Comparison of ENCODE assay signal across 24 cellular contexts in genomic region chr3:46857485-46858341, GRCh38. TPM values are rescaled to one million over a fixed set of nuclear protein-coding genes. Genes with fewer than 3 reads are reported as not detected.
DNase-seq lines count a peak whose midpoint lies in the region; ATAC-seq, FAIRE-seq and TF ChIP-seq lines count a peak whose summit lies in the region.
"Had no signal": no experiment of that assay in that cellular context is flagged by ENCODE, and none has a peak within 500 bp of the region (broad histone marks: within the 10 kb centered on the region; RNA-seq: fewer than 3 reads in every experiment).

No MANE protein-coding gene starts in this region.

- H3K36me3 Mint-ChIP-seq in activated CD8-positive, alpha-beta T cell treated with anti-CD3 and anti-CD28 coated beads for 36 hours (ENCODE audit: low read depth) = no peaks in the 10 kb centered on the region
- H3K36me3 Mint-ChIP-seq in activated CD8-positive, alpha-beta T cell treated with anti-CD3 and anti-CD28 coated beads, Interleukin-2, amount 10 ng/mL, durations not matched to agents 7 days and 5 days (ENCODE audit: low read depth) = no peaks in the 10 kb centered on the region

- H3K4me1 Mint-ChIP-seq in activated CD8-positive, alpha-beta T cell treated with anti-CD3 and anti-CD28 coated beads for 36 hours (ENCODE audit: low read depth) = no peaks in the 10 kb centered on the region
- no peaks in the 10 kb centered on the region for H3K4me1 Mint-ChIP-seq in activated CD8-positive, alpha-beta T cell treated with anti-CD3 and anti-CD28 coated beads, Interleukin-2, amount 10 ng/mL, durations not matched to agents 7 days and 5 days (ENCODE audit: low read depth)

- no peak overlapping the region for H3K4me3 Mint-ChIP-seq in activated CD8-positive, alpha-beta T cell treated with anti-CD3 and anti-CD28 coated beads for 36 hours
- H3K4me3 Mint-ChIP-seq in activated CD8-positive, alpha-beta T cell treated with anti-CD3 and anti-CD28 coated beads, Interleukin-2, amount 10 ng/mL, durations not matched to agents 7 days and 5 days = no peak overlapping the region

- POLR2A ChIA-PET in activated CD8-positive, alpha-beta T cell treated with anti-CD3 and anti-CD28 coated beads for 36 hours (lab: Charles Lee) = no interaction called here
- POLR2A ChIA-PET in activated CD8-positive, alpha-beta T cell treated with anti-CD3 and anti-CD28 coated beads, Interleukin-2, amount 10 ng/mL, durations not matched to agents 7 days and 5 days (lab: Charles Lee) = no interaction called here

- H3K4me3 ChIP-seq in kidney (ENCODE audit: low read length in 2 of 2) (no peak overlapping the region), gastrocnemius medialis (no peak overlapping the region)
- H3K4me3 ChIP-seq: breast epithelium, hepatocyte, sigmoid colon had no signal

- DNase-seq in activated CD8-positive, alpha-beta T cell treated with anti-CD3 and anti-CD28 coated beads for 36 hours = peak; percentile 1
- no peak for DNase-seq in activated CD8-positive, alpha-beta T cell treated with anti-CD3 and anti-CD28 coated beads, Interleukin-2, amount 10 ng/mL, durations not matched to agents 7 days and 5 days
- DNase-seq in NCI-H69 (lab: John Stamatoyannopoulos, UW) (peak; percentile 16), kidney (peak; percentile 51), gastrocnemius medialis (peak in 1 of 2 donors; percentile 8), SKM-1 (lab: John Stamatoyannopoulos, UW; ENCODE audit: unreplicated experiment) (no peak)
- DNase-seq: ACHN, C1 segment of cervical spinal cord, dermis blood vessel endothelial cell, mammary epithelial cell, NCI-H1694 treated with DMSO at 0.1 percent for 48 hours, NCI-H226, T1000 had no signal

- no peak for FAIRE-seq in kidney (lab: Jason Lieb, UNC)
- FAIRE-seq: D721Med, endothelial cell of umbilical vein, GM18507 had no signal

- no peaks in the 10 kb centered on the region for H3K27me3 Mint-ChIP-seq in activated CD8-positive, alpha-beta T cell treated with anti-CD3 and anti-CD28 coated beads for 36 hours
- no peaks in the 10 kb centered on the region for H3K27me3 Mint-ChIP-seq in activated CD8-positive, alpha-beta T cell treated with anti-CD3 and anti-CD28 coated beads, Interleukin-2, amount 10 ng/mL, durations not matched to agents 7 days and 5 days (ENCODE audit: low read depth)

- ATAC-seq in activated CD8-positive, alpha-beta T cell treated with anti-CD3 and anti-CD28 coated beads for 36 hours = no peak
- ATAC-seq in activated CD8-positive, alpha-beta T cell treated with anti-CD3 and anti-CD28 coated beads, Interleukin-2, amount 10 ng/mL, durations not matched to agents 7 days and 5 days = no peak
- ATAC-seq in gastrocnemius medialis (no peak), GM18502 (IDR thresholded peaks at IDR 0.05; ENCODE audit: poor library complexity, unreplicated experiment) (no peak), GM21529 (IDR thresholded peaks at IDR 0.05; ENCODE audit: unreplicated experiment) (no peak)
- ATAC-seq: activated CD4-positive, CD25-positive, alpha-beta regulatory T cell treated with anti-CD3 and anti-CD28 coated beads, Interleukin-2, amount 50 U/mL, for 24 hours; HCT116 had no signal

- no peaks in the 10 kb centered on the region for H3K27me3 ChIP-seq in gastrocnemius medialis
- H3K27me3 ChIP-seq: breast epithelium, hepatocyte, sigmoid colon had no signal

- TF ChIP-seq CTCF in activated CD8-positive, alpha-beta T cell treated with anti-CD3 and anti-CD28 coated beads for 36 hours (IDR thresholded peaks at IDR 0.05) = no peak
- no peak for TF ChIP-seq CTCF in kidney (IDR thresholded peaks at IDR 0.05; ENCODE audit: borderline replicate concordance, extremely low read depth, insufficient read depth)
- TF ChIP-seq CTCF in gastrocnemius medialis (IDR thresholded peaks at IDR 0.05 in 4 of 5, conservative IDR thresholded peaks at IDR 0.05 in 1 of 5) = no peak

- intact Hi-C loops in activated CD8-positive, alpha-beta T cell treated with anti-CD3 and anti-CD28 coated beads for 36 hours (cut with micrococcal nuclease) = no loop called here
- intact Hi-C loops in kidney (cut with DNase I) (no loop called here), gastrocnemius medialis (cut with DNase I; ENCODE audit: low total_unique reads) (no loop called here)

- in situ Hi-C loops in gastrocnemius medialis (cut with MboI; ENCODE audit: low sequenced_read_pairs in 4 of 4) = no loop called here

- H3K36me3 ChIP-seq in kidney (ENCODE audit: control insufficient read depth in 1 of 2, insufficient read depth in 2 of 2, low read length in 2 of 2) (no peaks in the 10 kb centered on the region), gastrocnemius medialis (no peaks in the 10 kb centered on the region)
- H3K36me3 ChIP-seq: breast epithelium, sigmoid colon had no signal

- H3K9ac ChIP-seq in kidney (ENCODE audit: low read length in 2 of 2) = no peak overlapping the region

- H3K4me1 ChIP-seq in kidney (ENCODE audit: control insufficient read depth in 1 of 2, insufficient read depth in 1 of 2, low read depth in 1 of 2, low read length in 2 of 2) (peaks cover 13 to 17% of the 10 kb centered on the region in 2 donors), gastrocnemius medialis (peaks cover 23 to 38% of the 10 kb centered on the region in 2 donors)
- H3K4me1 ChIP-seq: breast epithelium, sigmoid colon had no signal

- H3K27ac ChIP-seq in kidney (ENCODE audit: low read depth in 2 of 2, low read length in 2 of 2) = no peak overlapping the region
- peak overlapping the region; percentile 2 to 89 (median 42) for H3K27ac ChIP-seq in gastrocnemius medialis
- H3K27ac ChIP-seq: breast epithelium, hepatocyte, sigmoid colon had no signal

- no peak overlapping the region for H3K27ac Mint-ChIP-seq in activated CD8-positive, alpha-beta T cell treated with anti-CD3 and anti-CD28 coated beads for 36 hours
- H3K27ac Mint-ChIP-seq in activated CD8-positive, alpha-beta T cell treated with anti-CD3 and anti-CD28 coated beads, Interleukin-2, amount 10 ng/mL, durations not matched to agents 7 days and 5 days = no peak overlapping the region

- no peaks in the 10 kb centered on the region for H3K9me3 ChIP-seq in kidney (ENCODE audit: control insufficient read depth in 1 of 2, low read length in 2 of 2)
- H3K9me3 ChIP-seq in gastrocnemius medialis = no peaks in the 10 kb centered on the region
- H3K9me3 ChIP-seq: breast epithelium, sigmoid colon had no signal

- no peak for TF ChIP-seq POLR2A in gastrocnemius medialis (IDR thresholded peaks at IDR 0.05)

- CTCF ChIA-PET in activated CD8-positive, alpha-beta T cell treated with anti-CD3 and anti-CD28 coated beads for 36 hours (lab: Charles Lee) = interaction anchor here (1.7 kb wide), 1 partner anchor 9 kb away, joined by 4 read pairs; no protein-coding TSS in a partner anchor
- CTCF ChIA-PET in activated CD8-positive, alpha-beta T cell treated with anti-CD3 and anti-CD28 coated beads, Interleukin-2, amount 10 ng/mL, durations not matched to agents 7 days and 5 days (lab: Charles Lee) = no interaction called here

- no peaks in the 10 kb centered on the region for H3K9me3 Mint-ChIP-seq in activated CD8-positive, alpha-beta T cell treated with anti-CD3 and anti-CD28 coated beads for 36 hours
- no peaks in the 10 kb centered on the region for H3K9me3 Mint-ChIP-seq in activated CD8-positive, alpha-beta T cell treated with anti-CD3 and anti-CD28 coated beads, Interleukin-2, amount 10 ng/mL, durations not matched to agents 7 days and 5 days (ENCODE audit: insufficient read depth)

RNA-seq across cellular contexts. Expression of gene MYL3, which starts 5.5 kb away (rescaled TPM):
- total RNA-seq in activated CD8-positive, alpha-beta T cell treated with anti-CD3 and anti-CD28 coated beads for 36 hours = not detected
- total RNA-seq in activated CD8-positive, alpha-beta T cell treated with anti-CD3 and anti-CD28 coated beads, Interleukin-2, amount 10 ng/mL, durations not matched to agents 7 days and 5 days = not detected
- 41.3 TPM for total RNA-seq in kidney
- polyA plus RNA-seq in kidney (ENCODE audit: insufficient read depth, low read depth, low replicate concordance) = 81.9 TPM
- total RNA-seq in gastrocnemius medialis = 100 to 1,000 TPM in 2 of 4 donors, 10 to 100 TPM in 2; 42.5 to 544 (median 281) TPM
- total RNA-seq: dermis blood vessel endothelial cell, endothelial cell of umbilical vein, mammary epithelial cell, RPMI7951 had no signal
- polyA plus RNA-seq: endothelial cell of umbilical vein, mammary epithelial cell had no signal

RNA-seq across cellular contexts. Expression of gene PTH1R, which starts 19.8 kb away (rescaled TPM):
- not detected for total RNA-seq in activated CD8-positive, alpha-beta T cell treated with anti-CD3 and anti-CD28 coated beads for 36 hours
- total RNA-seq in activated CD8-positive, alpha-beta T cell treated with anti-CD3 and anti-CD28 coated beads, Interleukin-2, amount 10 ng/mL, durations not matched to agents 7 days and 5 days = not detected
- total RNA-seq in kidney = 286 TPM
- polyA plus RNA-seq in kidney (ENCODE audit: insufficient read depth, low read depth, low replicate concordance) = 1,885 TPM
- total RNA-seq in gastrocnemius medialis = 1 to 10 TPM; 2.3 to 7.9 (median 7.3) TPM
- total RNA-seq: RPMI7951 had no signal
- polyA plus RNA-seq: mammary epithelial cell had no signal

Comparison
In these comparisons a context has a peak if more than half of its experiments do, and no peak if none do; other contexts are left out.
1. DNase-seq: peak in activated CD8-positive, alpha-beta T cell treated with anti-CD3 and anti-CD28 coated beads for 36 hours (single experiment), NCI-H69 (single experiment) and kidney (single experiment); none in activated CD8-positive, alpha-beta T cell treated with anti-CD3 and anti-CD28 coated beads, Interleukin-2, amount 10 ng/mL, durations not matched to agents 7 days and 5 days (single experiment) and SKM-1 (single experiment).
2. H3K27ac ChIP-seq: peak in gastrocnemius medialis (4 of 4); none in kidney (0 of 2).
3. RNA of gene MYL3, which starts 5.5 kb away (total RNA-seq): 42.5 to 544 TPM in gastrocnemius medialis and 41.3 TPM in kidney (single experiment); not detected in activated CD8-positive, alpha-beta T cell treated with anti-CD3 and anti-CD28 coated beads for 36 hours and not detected in activated CD8-positive, alpha-beta T cell treated with anti-CD3 and anti-CD28 coated beads, Interleukin-2, amount 10 ng/mL, durations not matched to agents 7 days and 5 days; every median in the first group is over 10 times any median in the second.
4. RNA of gene PTH1R, which starts 19.8 kb away (total RNA-seq): 286 TPM in kidney (single experiment); 2.3 to 7.9 TPM in gastrocnemius medialis, not detected in activated CD8-positive, alpha-beta T cell treated with anti-CD3 and anti-CD28 coated beads for 36 hours and not detected in activated CD8-positive, alpha-beta T cell treated with anti-CD3 and anti-CD28 coated beads, Interleukin-2, amount 10 ng/mL, durations not matched to agents 7 days and 5 days; every median in the first group is over 10 times any median in the second.